27 cellular contexts compared by ENCODE assay signal in genomic region chr15:34664418-34664817, GRCh38.
"Had no signal": no experiment of that assay in that cellular context is flagged by ENCODE, and none has a peak within 500 bp of the region (broad histone marks: within the 10 kb centered on the region; RNA-seq: fewer than 3 reads in every experiment).

No MANE protein-coding gene starts in this region.

- H3K4me3 Mint-ChIP-seq: mesothelial cell of epicardium, naive B cell had no signal

- H3K4me1 Mint-ChIP-seq: mesothelial cell of epicardium had no signal

- H3K9me3 Mint-ChIP-seq: naive B cell had no signal

- DNase-seq: dermis blood vessel endothelial cell; dorsolateral prefrontal cortex; effector CD4-positive, alpha-beta T cell; effector memory CD4-positive, alpha-beta T cell; erythroblast; esophagus squamous epithelium; foreskin fibroblast; foreskin melanocyte; gastrocnemius medialis; glutamatergic neuron; head of caudate nucleus; heart right ventricle; hippocampal formation; left cardiac atrium; left lung; left ventricle myocardium superior; lower lobe of right lung; mesenchymal stem cell; mucosa of descending colon; naive B cell had no signal

- H3K27me3 ChIP-seq: gastrocnemius medialis had no signal

- ATAC-seq: esophagus mucosa, gastrocnemius medialis, heart right ventricle, left cardiac atrium, left lung, left ventricle myocardium superior, lower lobe of right lung, mucosa of descending colon had no signal

- H3K4me1 ChIP-seq: esophagus squamous epithelium, gastrocnemius medialis, left lung, lower lobe of right lung had no signal

- H3K36me3 ChIP-seq: esophagus squamous epithelium, gastrocnemius medialis, heart right ventricle, left lung, lower lobe of right lung had no signal

- FAIRE-seq: colon, islet of Langerhans, keratinocyte had no signal

- H3K9me3 ChIP-seq: esophagus squamous epithelium, gastrocnemius medialis, heart right ventricle, left lung, lower lobe of right lung, mucosa of descending colon had no signal

- H3K36me3 Mint-ChIP-seq: mesothelial cell of epicardium, naive B cell had no signal

- H3K27ac Mint-ChIP-seq: mesothelial cell of epicardium, naive B cell had no signal

- H3K4me3 ChIP-seq: coronary artery, dorsolateral prefrontal cortex, esophagus squamous epithelium, gastrocnemius medialis, heart right ventricle, left lung, lower lobe of right lung, mucosa of descending colon had no signal

- H3K27ac ChIP-seq: coronary artery, dorsolateral prefrontal cortex, epithelial cell of prostate, esophagus squamous epithelium, gastrocnemius medialis, heart right ventricle, left lung, lower lobe of right lung had no signal
